8 cellular contexts compared by ENCODE assay signal in genomic region chr6:35297541-35298481, GRCh38. TPM values are rescaled to one million over a fixed set of nuclear protein-coding genes. Genes with fewer than 3 reads are reported as not detected.
DNase-seq lines count a peak whose midpoint lies in the region; ATAC-seq and TF ChIP-seq lines count a peak whose summit lies in the region.

A gene with protein sequence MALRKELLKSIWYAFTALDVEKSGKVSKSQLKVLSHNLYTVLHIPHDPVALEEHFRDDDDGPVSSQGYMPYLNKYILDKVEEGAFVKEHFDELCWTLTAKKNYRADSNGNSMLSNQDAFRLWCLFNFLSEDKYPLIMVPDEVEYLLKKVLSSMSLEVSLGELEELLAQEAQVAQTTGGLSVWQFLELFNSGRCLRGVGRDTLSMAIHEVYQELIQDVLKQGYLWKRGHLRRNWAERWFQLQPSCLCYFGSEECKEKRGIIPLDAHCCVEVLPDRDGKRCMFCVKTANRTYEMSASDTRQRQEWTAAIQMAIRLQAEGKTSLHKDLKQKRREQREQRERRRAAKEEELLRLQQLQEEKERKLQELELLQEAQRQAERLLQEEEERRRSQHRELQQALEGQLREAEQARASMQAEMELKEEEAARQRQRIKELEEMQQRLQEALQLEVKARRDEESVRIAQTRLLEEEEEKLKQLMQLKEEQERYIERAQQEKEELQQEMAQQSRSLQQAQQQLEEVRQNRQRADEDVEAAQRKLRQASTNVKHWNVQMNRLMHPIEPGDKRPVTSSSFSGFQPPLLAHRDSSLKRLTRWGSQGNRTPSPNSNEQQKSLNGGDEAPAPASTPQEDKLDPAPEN (plus strand): TSS chr6:35297818. CDS start chr6:35297857, 39 bp downstream.

- no peaks in the 10 kb centered on the region for H3K9me2 ChIP-seq in GM23248 (ENCODE audit: insufficient read depth)

- no peaks in the 10 kb centered on the region for H3K79me2 ChIP-seq in GM23248 (ENCODE audit: insufficient read depth)

- H3K4me1 ChIP-seq in GM23248 (ENCODE audit: insufficient read depth) (no peaks in the 10 kb centered on the region; the same call in 1 of the 2 replicates), SJCRH30 (peaks cover 9% of the 10 kb centered on the region), urinary bladder (ENCODE audit: insufficient read depth) (no peaks in the 10 kb centered on the region)

- H3K9me3 ChIP-seq in GM23248 (ENCODE audit: low read depth): no peaks in the 10 kb centered on the region
- no peaks in the 10 kb centered on the region for H3K9me3 ChIP-seq in SJCRH30 (replicated peaks)

- WGBS in GM23248 (ENCODE audit: low coverage in 1 of 2, low lambda C conversion rate in 2 of 2, missing lambda C conversion rate in 2 of 2), 2 experiments: 21% methylated on average over 36 of the region's 36 CpGs
- 23% methylated on average over 36 of the region's 36 CpGs for WGBS in urinary bladder

- in situ Hi-C loops in GM23248 (cut with MboI): no loop called here

- H3K27me3 ChIP-seq in GM23248 (replicated peaks; ENCODE audit: insufficient read depth) (no peaks in the 10 kb centered on the region), SJCRH30 (no peaks in the 10 kb centered on the region)

- peak; percentile 74 for TF ChIP-seq CTCF in progenitor cell of endocrine pancreas (IDR thresholded peaks at IDR 0.05; ENCODE audit: unreplicated experiment)

- H3F3A ChIP-seq in GM23248 (ENCODE audit: insufficient read depth): 0 out of 2 replicates have a peak, but pooled peaks cover 3% of the 10 kb centered on the region

- peaks cover 41% of the 10 kb centered on the region for H3K4me1 Mint-ChIP-seq in activated naive CD4-positive, alpha-beta T cell treated with anti-CD3 and anti-CD28 coated beads for 36 hours (ENCODE audit: low read depth)
- H3K4me1 Mint-ChIP-seq in progenitor cell of endocrine pancreas (ENCODE audit: low read depth): peaks cover 3% of the 10 kb centered on the region

- H3K4me2 ChIP-seq in GM23248 (ENCODE audit: unreplicated experiment): peak within 1 kb of the TSS; percentile 31

- H3K4me3 ChIP-seq in GM23248: peak within 1 kb of the TSS; percentile 59
- peak within 1 kb of the TSS; percentile 31 for H3K4me3 ChIP-seq in SJCRH30
- H3K4me3 ChIP-seq in urinary bladder (ENCODE audit: low read depth, low read length): peak within 1 kb of the TSS; percentile 34

- H3K36me3 ChIP-seq in GM23248 (ENCODE audit: low read depth) (0 out of 2 replicates have a peak, but pooled peaks cover 4% of the 10 kb centered on the region), SJCRH30 (no peaks in the 10 kb centered on the region), urinary bladder (ENCODE audit: insufficient read depth) (peaks cover 3% of the 10 kb centered on the region)

- peak within 1 kb of the TSS; percentile 94 for H3K27ac Mint-ChIP-seq in activated naive CD4-positive, alpha-beta T cell treated with anti-CD3 and anti-CD28 coated beads for 36 hours
- no peak within 1 kb of the TSS for H3K27ac Mint-ChIP-seq in progenitor cell of endocrine pancreas

- intact Hi-C loops in activated naive CD4-positive, alpha-beta T cell treated with anti-CD3 and anti-CD28 coated beads for 36 hours (cut with micrococcal nuclease): loop anchor here (1.0 kb wide), 6 partner anchors 12 to 439 kb away; partner anchors contain the start of genes ARMC12, PPARD and RPL10A
- intact Hi-C loops in Right ventricle myocardium superior (cut with DNase I): no loop called here

- H3K4me3 Mint-ChIP-seq in activated naive CD4-positive, alpha-beta T cell treated with anti-CD3 and anti-CD28 coated beads for 36 hours: peak within 1 kb of the TSS; percentile 81
- no peak within 1 kb of the TSS for H3K4me3 Mint-ChIP-seq in progenitor cell of endocrine pancreas (ENCODE audit: low read depth)

- ATAC-seq in Right ventricle myocardium superior (ENCODE audit: poor library complexity): peak; percentile 88

- peak within 1 kb of the TSS; percentile 81 for H2AFZ ChIP-seq in GM23248

- H3K9ac ChIP-seq in GM23248: peak within 1 kb of the TSS; percentile 60

- H3K9me3 Mint-ChIP-seq in activated naive CD4-positive, alpha-beta T cell treated with anti-CD3 and anti-CD28 coated beads for 36 hours: no peaks in the 10 kb centered on the region
- H3K9me3 Mint-ChIP-seq in progenitor cell of endocrine pancreas (ENCODE audit: low read depth): no peaks in the 10 kb centered on the region

- H3K27ac ChIP-seq in GM23248: no peak within 1 kb of the TSS
- H3K27ac ChIP-seq in SJCRH30: no peak within 1 kb of the TSS
- H3K27ac ChIP-seq in urinary bladder (ENCODE audit: low read depth): peak within 1 kb of the TSS; percentile 77

- CTCF ChIA-PET in activated naive CD4-positive, alpha-beta T cell treated with anti-CD3 and anti-CD28 coated beads for 36 hours (lab: Charles Lee): interaction anchor here (0.6 to 7.5 kb wide), 29 partner anchors 10 to 178 kb away, joined by 3 to 188 read pairs (median 4); partner anchors contain the start of genes FANCE, PPARD and RPL10A

- DNase-seq in ELR (ENCODE audit: low read depth) (peak; percentile 80), GM23248 (peak; percentile 86), M059J (ENCODE audit: low read depth) (peak; percentile 30), SJCRH30 (peak; percentile 81 to 87), Right ventricle myocardium superior (peak; percentile 89), progenitor cell of endocrine pancreas (ENCODE audit: low spot score, unreplicated experiment) (peak; percentile 64)
- DNase-seq in activated naive CD4-positive, alpha-beta T cell treated with anti-CD3 and anti-CD28 coated beads for 36 hours: peak; percentile 95

- peaks cover 12% of the 10 kb centered on the region for H3K36me3 Mint-ChIP-seq in activated naive CD4-positive, alpha-beta T cell treated with anti-CD3 and anti-CD28 coated beads for 36 hours (ENCODE audit: low read depth)
- H3K36me3 Mint-ChIP-seq in progenitor cell of endocrine pancreas (ENCODE audit: insufficient read depth): peaks cover 9% of the 10 kb centered on the region

- no peaks in the 10 kb centered on the region for H3K27me3 Mint-ChIP-seq in activated naive CD4-positive, alpha-beta T cell treated with anti-CD3 and anti-CD28 coated beads for 36 hours (ENCODE audit: low read depth)
- peaks cover 4% of the 10 kb centered on the region for H3K27me3 Mint-ChIP-seq in progenitor cell of endocrine pancreas

- no peaks in the 10 kb centered on the region for H4K20me1 ChIP-seq in GM23248 (ENCODE audit: insufficient read depth)

RNA-seq across cellular contexts. Expression of the gene that starts here (rescaled TPM):
- 2.6 and 4.9 TPM in 2 replicates for total RNA-seq in GM23248 (2014; rRNA removed; shearing (Covaris generic))
- polyA plus RNA-seq in GM23248 (2016; fragmentation: Nextera tagmentation; extraction: Ambion mirVana): 1.3 and 1.7 TPM in 2 replicates
- 0.44 and 0.57 TPM in 2 replicates for total RNA-seq in M059J (2014; rRNA removed; shearing (Covaris generic))
- total RNA-seq in SJCRH30 (2014; rRNA removed; shearing (Covaris generic)): 0.20 and 1.9 TPM in 2 replicates
- 10 to 100 TPM; 89.9 to 90.6 TPM for total RNA-seq in activated naive CD4-positive, alpha-beta T cell treated with anti-CD3 and anti-CD28 coated beads for 36 hours
- 0.97 TPM for total RNA-seq in Right ventricle myocardium superior
- total RNA-seq in progenitor cell of endocrine pancreas: 5.7 and 5.9 TPM in 2 replicates
- total RNA-seq in urinary bladder: 7.2 TPM
- 7.8 TPM for polyA plus RNA-seq in urinary bladder

Comparison
In these comparisons a context has a peak if more than half of its experiments do, and no peak if none do; other contexts are left out.
1. RNA of the gene that starts here (total RNA-seq): 89.9 to 90.6 TPM in activated naive CD4-positive, alpha-beta T cell treated with anti-CD3 and anti-CD28 coated beads for 36 hours; 7.2 TPM in urinary bladder (single experiment), 5.7 to 5.9 TPM in progenitor cell of endocrine pancreas, 2.6 to 4.9 TPM in GM23248, 0.97 TPM in Right ventricle myocardium superior (single experiment), 0.44 to 0.57 TPM in M059J and 0.20 to 1.9 TPM in SJCRH30; every median in the first group is over 10 times any median in the second.
2. Peak in DNase-seq in M059J; RNA of the gene not detected or under 1 TPM.
3. Peak in DNase-seq and ATAC-seq in Right ventricle myocardium superior; RNA of the gene not detected or under 1 TPM.
4. DNase-seq: peak in every context shown above with its lines; median percentile 95 in activated naive CD4-positive, alpha-beta T cell treated with anti-CD3 and anti-CD28 coated beads for 36 hours; 89 in Right ventricle myocardium superior; 86 in GM23248; 84 in SJCRH30; 80 in ELR; 64 in progenitor cell of endocrine pancreas; 30 in M059J.
5. Peak in every context shown above with its lines, with median percentiles within 50 percentile points of each other: H3K4me3 ChIP-seq.